In genomic region chr16:50263940-50264929, GRCh38 we compare ENCODE assay signal across 8 cellular contexts. TPM values are rescaled to one million over a fixed set of nuclear protein-coding genes. Genes with fewer than 3 reads are reported as not detected.
A peak's percentile ranks its signal among the peaks of the same experiment; 100 is the strongest.
DNase-seq lines count a peak whose midpoint lies in the region; ATAC-seq and TF ChIP-seq lines count a peak whose summit lies in the region.

No MANE protein-coding gene starts in this region.

- in situ Hi-C loops in brain microvascular endothelial cell (cut with HindIII; ENCODE audit: low pct_ligation_motif_present, low sequenced_read_pairs) = no loop called here

- H3K36me3 ChIP-seq in WERI-Rb-1 = no peaks in the 10 kb centered on the region
- H3K36me3 ChIP-seq in left lung = no peaks in the 10 kb centered on the region
- no peaks in the 10 kb centered on the region for H3K36me3 ChIP-seq in brain microvascular endothelial cell (replicated peaks)

- H3K4me3 ChIP-seq in WERI-Rb-1 (ENCODE audit: low read depth, low read length) (no peak overlapping the region), left lung (no peak overlapping the region), brain microvascular endothelial cell (ENCODE audit: low read depth, low read length) (no peak overlapping the region)

- DNase-seq in activated CD4-positive, CD25-positive, alpha-beta regulatory T cell (lab: John Stamatoyannopoulos, UW) = no peak
- DNase-seq in WERI-Rb-1 (no peak), left lung (no peak), brain microvascular endothelial cell (no peak), dermis blood vessel endothelial cell (no peak)

- TF ChIP-seq CTCF in WERI-Rb-1 (IDR thresholded peaks at IDR 0.05; ENCODE audit: low read depth, low read length) = no peak
- no peak for TF ChIP-seq CTCF in left lung (IDR thresholded peaks at IDR 0.05)
- no peak for TF ChIP-seq CTCF in brain microvascular endothelial cell (IDR thresholded peaks at IDR 0.05; ENCODE audit: low read depth, low read length, missing control alignments)

- H3K27me3 ChIP-seq in WERI-Rb-1 (ENCODE audit: insufficient read depth, low read depth, severe bottlenecking) (no peaks in the 10 kb centered on the region), left lung (no peaks in the 10 kb centered on the region), brain microvascular endothelial cell (replicated peaks) (no peaks in the 10 kb centered on the region)

- H3K4me1 ChIP-seq in left lung = peaks cover 21 to 75% of the 10 kb centered on the region in 2 donors

- H3K9me3 ChIP-seq in WERI-Rb-1 (ENCODE audit: severe bottlenecking) (no peaks in the 10 kb centered on the region), left lung (no peaks in the 10 kb centered on the region)

- ATAC-seq in activated CD4-positive, CD25-positive, alpha-beta regulatory T cell treated with anti-CD3 and anti-CD28 coated beads, Interleukin-2, amount 50 U/mL, for 24 hours = peak; percentile 59 to 61
- ATAC-seq in HG02798 (IDR thresholded peaks at IDR 0.05; ENCODE audit: poor library complexity, unreplicated experiment) (peak; percentile 24), left lung (peak; percentile 3), HG03108 (IDR thresholded peaks at IDR 0.05; ENCODE audit: unreplicated experiment) (no peak)

- peak overlapping the region; percentile 6; the same call in 1 of the 2 replicates for H3K27ac ChIP-seq in WERI-Rb-1
- H3K27ac ChIP-seq in left lung = peak overlapping the region in 1 of 2 donors; percentile 19
- no peak overlapping the region for H3K27ac ChIP-seq in brain microvascular endothelial cell

- intact Hi-C loops in left lung (cut with DNase I) = no loop called here

RNA-seq across cellular contexts. Expression of gene ADCY7, which starts 2.1 kb away (rescaled TPM):
- total RNA-seq in left lung (100 to 1,000 TPM in 1 of 2 donors, 10 to 100 TPM in 1; 77.6 to 116 TPM), dermis blood vessel endothelial cell (4.4 and 5.1 TPM in 2 replicates)

Comparison
In these comparisons a context has a peak if more than half of its experiments do, and no peak if none do; other contexts are left out.
1. RNA of gene ADCY7, which starts 2.1 kb away (total RNA-seq): 77.6 to 116 TPM in left lung; 4.4 to 5.1 TPM in dermis blood vessel endothelial cell; every median in the first group is over 10 times any median in the second.